In genomic region chr14:33836203-33836894, GRCh38 we compare ENCODE assay signal across 17 cellular contexts.
DNase-seq lines count a peak whose midpoint lies in the region; ATAC-seq and TF ChIP-seq lines count a peak whose summit lies in the region.
"Had no signal": no experiment of that assay in that cellular context is flagged by ENCODE, and none has a peak within 500 bp of the region (broad histone marks: within the 10 kb centered on the region; RNA-seq: fewer than 3 reads in every experiment).

No MANE protein-coding gene starts in this region.

- no peak overlapping the region for H3K4me3 Mint-ChIP-seq in GM23338
- H3K4me3 Mint-ChIP-seq: activated CD4-positive, alpha-beta memory T cell treated with anti-CD3 and anti-CD28 coated beads for 36 hours had no signal

- H3K79me2 ChIP-seq in GM23338 (replicated peaks; ENCODE audit: insufficient read depth): no peaks in the 10 kb centered on the region

- H3K9me2 ChIP-seq in GM23338 (ENCODE audit: insufficient read depth): no peaks in the 10 kb centered on the region; the same call in none of the 2 replicates

- H2AFZ ChIP-seq in GM23338: no peak overlapping the region

- H4K20me1 ChIP-seq in GM23338 (replicated peaks; ENCODE audit: insufficient read depth): no peaks in the 10 kb centered on the region

- ATAC-seq in GM23338: peak; percentile 50
- no peak for ATAC-seq in stimulated activated naive CD8-positive, alpha-beta T cell treated with anti-CD3 and anti-CD28 coated beads, Interleukin-15, Interleukin-2, amounts not matched to agents 100 U/mL and 50 U/mL, for 24 hours
- ATAC-seq: body of pancreas, foreskin keratinocyte had no signal

- H3K9me3 Mint-ChIP-seq in GM23338: peaks cover 4% of the 10 kb centered on the region; the same call in 2 of the 3 replicates
- H3K9me3 Mint-ChIP-seq: activated CD4-positive, alpha-beta memory T cell treated with anti-CD3 and anti-CD28 coated beads for 36 hours had no signal

- 0 out of 2 replicates have a peak overlapping the region, but pooled peaks have one; percentile 21 for H3K4me3 ChIP-seq in GM23338
- H3K4me3 ChIP-seq in sigmoid colon: no peak overlapping the region
- H3K4me3 ChIP-seq: body of pancreas had no signal

- H3K4me1 Mint-ChIP-seq in GM23338: peaks cover 6% of the 10 kb centered on the region

- H3F3A ChIP-seq in GM23338 (replicated peaks; ENCODE audit: low read depth): no peaks in the 10 kb centered on the region

- no peak for TF ChIP-seq POLR2A in sigmoid colon (IDR thresholded peaks at IDR 0.05)

- peaks cover 14% of the 10 kb centered on the region for H3K4me1 ChIP-seq in GM23338 (ENCODE audit: insufficient read depth)
- peaks cover 0 to 7% (median 3%) of the 10 kb centered on the region in 4 donors for H3K4me1 ChIP-seq in sigmoid colon
- H3K4me1 ChIP-seq: foreskin keratinocyte had no signal

- intact Hi-C loops in sigmoid colon (cut with DNase I): no loop called here

- no peaks in the 10 kb centered on the region for H3K36me3 ChIP-seq in GM23338 (ENCODE audit: insufficient read depth)
- H3K36me3 ChIP-seq in sigmoid colon: no peaks in the 10 kb centered on the region

- H3K4me2 ChIP-seq in GM23338: peak overlapping the region; percentile 53; the same call in 1 of the 2 replicates

- no peaks in the 10 kb centered on the region for H3K9me3 ChIP-seq in sigmoid colon
- H3K9me3 ChIP-seq: body of pancreas had no signal

- H3K27me3 ChIP-seq in GM23338 (ENCODE audit: insufficient read depth) (no peaks in the 10 kb centered on the region), sigmoid colon (no peaks in the 10 kb centered on the region)
- H3K27me3 ChIP-seq: body of pancreas, foreskin keratinocyte had no signal

- whole genome bisulfite sequencing in sigmoid colon, 2 donors: 75 to 84% methylated on average over 9 of the region's 9 CpGs

- H3K27ac ChIP-seq in GM23338 (ENCODE audit: low read depth): no peak overlapping the region
- H3K27ac ChIP-seq in cingulate gyrus (ENCODE audit: low read depth, low read length): peak overlapping the region; percentile 73
- no peak overlapping the region for H3K27ac ChIP-seq in sigmoid colon
- H3K27ac ChIP-seq: body of pancreas, C4-2B, foreskin keratinocyte had no signal

- TF ChIP-seq EP300 in sigmoid colon (IDR thresholded peaks at IDR 0.05): no peak

- no peak overlapping the region for H3K27ac Mint-ChIP-seq in GM23338
- H3K27ac Mint-ChIP-seq: activated CD4-positive, alpha-beta memory T cell treated with anti-CD3 and anti-CD28 coated beads for 36 hours had no signal

- no peaks in the 10 kb centered on the region for H3K36me3 Mint-ChIP-seq in GM23338 (ENCODE audit: low read depth)
- H3K36me3 Mint-ChIP-seq: activated CD4-positive, alpha-beta memory T cell treated with anti-CD3 and anti-CD28 coated beads for 36 hours had no signal

- no peaks in the 10 kb centered on the region for H3K27me3 Mint-ChIP-seq in GM23338 (ENCODE audit: insufficient read depth, low read depth, poor library complexity)
- H3K27me3 Mint-ChIP-seq: activated CD4-positive, alpha-beta memory T cell treated with anti-CD3 and anti-CD28 coated beads for 36 hours had no signal

- TF ChIP-seq CTCF in GM23338 (conservative IDR thresholded peaks at IDR 0.05; ENCODE audit: low read depth in 2 of 2) (no peak), sigmoid colon (IDR thresholded peaks at IDR 0.05) (no peak)

- DNase-seq in DMS 273 treated with DMSO at 0.1 percent for 48 hours (lab: John Stamatoyannopoulos, UW) (peak; percentile 25), GM23338 (ENCODE audit: low spot score) (peak; percentile 15), OCI-M1 (lab: John Stamatoyannopoulos, UW) (peak; percentile 81), GM03348 (ENCODE audit: low spot score) (no peak), sigmoid colon (no peak)
- no peak for DNase-seq in stimulated activated naive CD4-positive, alpha-beta T cell (lab: John Stamatoyannopoulos, UW)
- no peak for DNase-seq in stimulated activated naive CD8-positive, alpha-beta T cell treated with anti-CD3 and anti-CD28 coated beads, Interleukin-15, Interleukin-2, amounts not matched to agents 100 U/mL and 50 U/mL, for 24 hours
- DNase-seq: activated CD4-positive, alpha-beta memory T cell treated with anti-CD3 and anti-CD28 coated beads for 36 hours; activated gamma-delta T cell treated with Interleukin-2 at 50 U/mL for 16 hours; body of pancreas; effector memory CD4-positive, alpha-beta T cell; EL; right cardiac atrium; stimulated activated CD4-positive, alpha-beta T cell treated with anti-CD3 and anti-CD28 coated beads, Interleukin-2, amount 100 ng/mL, for 48 hours had no signal

TF ChIP-seq in GM23338, 12 proteins besides CTCF, POLR2A, EP300 and RAD21 (continues in another document):
- TF ChIP-seq EZH2phosphoT487 (IDR thresholded peaks at IDR 0.05; ENCODE audit: unreplicated experiment) (no peak), ZNF114 (CRISPR knock-in tag; IDR thresholded peaks at IDR 0.05) (no peak), CREB1 (CRISPR knock-in tag; IDR thresholded peaks at IDR 0.05; ENCODE audit: low read depth) (no peak), REST (IDR thresholded peaks at IDR 0.05; ENCODE audit: unreplicated experiment) (no peak), POLR2AphosphoS5 (IDR thresholded peaks at IDR 0.05; ENCODE audit: low read depth) (no peak), EZH2 (IDR thresholded peaks at IDR 0.05; ENCODE audit: low read depth, unreplicated experiment) (no peak)

Comparison
In these comparisons a context has a peak if more than half of its experiments do, and no peak if none do; other contexts are left out.
1. DNase-seq: peak in DMS 273 treated with DMSO at 0.1 percent for 48 hours (single experiment), GM23338 (single experiment) and OCI-M1 (single experiment); none in GM03348 (single experiment), stimulated activated naive CD4-positive, alpha-beta T cell (0 of 6), sigmoid colon (single experiment) and stimulated activated naive CD8-positive, alpha-beta T cell treated with anti-CD3 and anti-CD28 coated beads, Interleukin-15, Interleukin-2, amounts not matched to agents 100 U/mL and 50 U/mL, for 24 hours (single experiment).